7 cellular contexts compared by ENCODE assay signal in the genomic region with DNA sequence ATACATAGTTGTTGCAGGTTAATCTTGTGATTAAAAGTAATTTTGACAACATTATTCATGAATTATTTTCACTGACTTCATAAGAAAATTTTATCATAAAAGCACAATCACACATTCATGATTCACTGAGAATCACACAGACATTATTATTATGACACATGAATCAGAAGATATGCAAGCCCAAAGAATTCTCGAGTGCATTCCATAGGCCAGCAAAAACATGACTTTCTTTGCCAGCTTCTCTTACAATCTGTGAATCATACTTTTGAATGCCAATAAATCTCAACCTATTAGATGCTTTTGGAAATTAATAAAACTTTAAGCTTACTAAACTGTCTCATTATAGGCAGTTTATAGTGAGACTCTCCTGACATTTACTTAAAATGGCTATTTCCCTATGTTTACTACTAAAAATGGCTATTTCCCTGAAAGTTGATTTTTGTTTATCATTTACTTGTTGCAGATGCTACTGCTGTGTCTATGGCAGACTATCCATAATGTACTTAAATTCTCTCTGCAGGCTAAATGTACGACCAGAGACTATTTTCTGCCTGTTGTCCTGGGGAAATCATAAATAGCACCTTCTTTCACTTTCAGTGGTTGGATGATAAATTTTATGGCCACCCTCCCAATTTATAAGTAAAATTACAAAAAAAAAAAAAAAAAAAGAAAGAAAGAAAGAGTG. TPM values are rescaled to one million over a fixed set of nuclear protein-coding genes. Genes with fewer than 3 reads are reported as not detected.
A peak's percentile ranks its signal among the peaks of the same experiment; 100 is the strongest.
DNase-seq lines count a peak whose midpoint lies in the region; ATAC-seq and TF ChIP-seq lines count a peak whose summit lies in the region.
"Not testable (repeated sequence)": the region's sequence is repeated elsewhere in the genome, so short reads cannot be mapped to it uniquely, and the experiment has no call there.

No MANE protein-coding gene starts in this region.

- H3K9me3 ChIP-seq in adrenal gland (replicated peaks in 1 of 3): not testable (repeated sequence)

- not testable (repeated sequence) for TF ChIP-seq CTCF in adrenal gland (IDR thresholded peaks at IDR 0.05); omental fat pad (IDR thresholded peaks at IDR 0.05)

- H3K27me3 ChIP-seq in adrenal gland: not testable (repeated sequence)

- WGBS in adrenal gland, 4 donors: 45 to 60% (median 52%) methylated on average over 2 of the region's 2 CpGs

- not testable (repeated sequence) for H3K27ac ChIP-seq in adrenal gland

- H3K4me1 ChIP-seq in adrenal gland (replicated peaks in 1 of 2): not testable (repeated sequence)

- peak; percentile 20 for DNase-seq in AG20443 (ENCODE audit: low spot score)
- peak; percentile 41 for DNase-seq in HCEC 1CT
- peak; percentile 28 for DNase-seq in NCI-H460 (ENCODE audit: extremely low read depth, low read depth)
- peak in 4 of 7 donors; percentile 29 to 59 (median 36) for DNase-seq in adrenal gland
- DNase-seq in epidermal melanocyte (ENCODE audit: insufficient read length, low spot score): peak; percentile 15
- DNase-seq in foreskin melanocyte: peak; percentile 67
- DNase-seq in omental fat pad (ENCODE audit: low spot score): not testable (repeated sequence)

- not testable (repeated sequence) for H3K4me3 ChIP-seq in adrenal gland

- not testable (repeated sequence) for TF ChIP-seq POLR2A in adrenal gland (IDR thresholded peaks at IDR 0.05)

- peak; percentile 95 for ATAC-seq in omental fat pad (ENCODE audit: low FRiP score)

- intact Hi-C loops in adrenal gland (cut with DNase I): not testable (repeated sequence)

- H3K36me3 ChIP-seq in adrenal gland (replicated peaks in 1 of 2): not testable (repeated sequence)

RNA-seq across cellular contexts. Expression of a gene that starts 47.0 kb away (rescaled TPM):
- total RNA-seq in NCI-H460 (2014; rRNA removed; shearing (Covaris generic)): 21.7 and 23.4 TPM in 2 replicates
- 13.4 and 23.3 TPM in 2 replicates for polyA plus RNA-seq in NCI-H460 (2014; cell fraction: nucleus; rRNA removed)
- total RNA-seq in adrenal gland: 10 to 100 TPM; 33.5 to 78.1 (median 48.9) TPM
- polyA plus RNA-seq in adrenal gland: 10 to 100 TPM in 2 of 3 donors, 1 to 10 TPM in 1; 6.1 to 41.4 (median 12.0) TPM
- 10 to 100 TPM; 40.2 to 66.1 (median 46.1) TPM for total RNA-seq in omental fat pad
